In genomic region chr18:76803814-76804213, GRCh38 we compare ENCODE assay signal across 8 cellular contexts. TPM values are rescaled to one million over a fixed set of nuclear protein-coding genes. Genes with fewer than 3 reads are reported as not detected.
DNase-seq lines count a peak whose midpoint lies in the region; ATAC-seq lines count a peak whose summit lies in the region.

No MANE protein-coding gene starts in this region.

- no peak overlapping the region for H3K23ac ChIP-seq in mesendoderm (ENCODE audit: low read length)

- peak overlapping the region; percentile 20 for H3K4me3 Mint-ChIP-seq in activated CD4-positive, alpha-beta T cell treated with anti-CD3 and anti-CD28 coated beads, Interleukin-2, amount 10 ng/mL, durations not matched to agents 24 days and 14 days

- no peak overlapping the region for H2BK15ac ChIP-seq in mesendoderm (replicated peaks; ENCODE audit: low read depth)

- H3K36me3 Mint-ChIP-seq in activated CD4-positive, alpha-beta T cell treated with anti-CD3 and anti-CD28 coated beads, Interleukin-2, amount 10 ng/mL, durations not matched to agents 24 days and 14 days (ENCODE audit: low read depth): peaks cover 1% of the 10 kb centered on the region

- intact Hi-C loops in activated CD4-positive, alpha-beta T cell treated with anti-CD3 and anti-CD28 coated beads, Interleukin-2, amount 10 ng/mL, durations not matched to agents 24 days and 14 days (cut with micrococcal nuclease): loop anchor here (1.0 to 5.0 kb wide), 5 partner anchors 17 to 848 kb away; no protein-coding TSS in a partner anchor

- no peak overlapping the region for H3K56ac ChIP-seq in mesendoderm (ENCODE audit: low read length)

- no peak overlapping the region for H2BK120ac ChIP-seq in mesendoderm (ENCODE audit: low read depth, low read length)

- H2AK5ac ChIP-seq in mesendoderm (ENCODE audit: low read length): no peak overlapping the region

- no peaks in the 10 kb centered on the region for H3K36me3 ChIP-seq in mesendoderm (ENCODE audit: control insufficient read depth, insufficient read depth, low read length)

- no peaks in the 10 kb centered on the region for H3K27me3 ChIP-seq in mesendoderm (ENCODE audit: insufficient read depth, low read length, poor library complexity)

- no peak overlapping the region for H3K4me3 ChIP-seq in mesendoderm (ENCODE audit: low read length)

- peaks cover 14% of the 10 kb centered on the region for H3K27me3 Mint-ChIP-seq in activated CD4-positive, alpha-beta T cell treated with anti-CD3 and anti-CD28 coated beads, Interleukin-2, amount 10 ng/mL, durations not matched to agents 24 days and 14 days

- no CpG with 5 or more reads among the region's 11 CpGs for WGBS in mesendoderm (ENCODE audit: extremely low coverage, insufficient coverage, low lambda C conversion rate)

- H3K4me2 ChIP-seq in mesendoderm (ENCODE audit: low read length): no peak overlapping the region

- H3K9me3 Mint-ChIP-seq in activated CD4-positive, alpha-beta T cell treated with anti-CD3 and anti-CD28 coated beads, Interleukin-2, amount 10 ng/mL, durations not matched to agents 24 days and 14 days: no peaks in the 10 kb centered on the region

- ATAC-seq in GM18907 (IDR thresholded peaks at IDR 0.05; ENCODE audit: unreplicated experiment): peak; percentile 76
- ATAC-seq in HG03354 (IDR thresholded peaks at IDR 0.05; ENCODE audit: poor library complexity, severe bottlenecking, unreplicated experiment): peak; percentile 59

- no peak overlapping the region for H2BK5ac ChIP-seq in mesendoderm (ENCODE audit: low read length)

- no peaks in the 10 kb centered on the region for H3K4me1 ChIP-seq in mesendoderm (ENCODE audit: control insufficient read depth, low read depth, low read length)

- no peak overlapping the region for H3K4ac ChIP-seq in mesendoderm (ENCODE audit: low read depth, low read length)

- DNase-seq in Ammon's horn (ENCODE audit: low spot score) (peak; percentile 78), NCI-H526 treated with DMSO at 0.1 percent for 48 hours (lab: John Stamatoyannopoulos, UW) (peak; percentile 60), dedifferentiated amniotic fluid mesenchymal stem cell (ENCODE audit: extremely low spot score) (peak; percentile 37), mesendoderm (peak; percentile 81)
- peak; percentile 91 for DNase-seq in activated CD4-positive, alpha-beta T cell treated with anti-CD3 and anti-CD28 coated beads, Interleukin-2, amount 10 ng/mL, durations not matched to agents 24 days and 14 days
- peak; percentile 86 for DNase-seq in stimulated activated CD8-positive, alpha-beta memory T cell treated with anti-CD3 and anti-CD28 coated beads, Interleukin-4, amount 100 ng/mL, for 48 hours

- no peak overlapping the region for H3K18ac ChIP-seq in mesendoderm (ENCODE audit: low read length)

- no peaks in the 10 kb centered on the region for H3K79me1 ChIP-seq in mesendoderm (ENCODE audit: low read length)

- peak overlapping the region; percentile 27 for H3K27ac Mint-ChIP-seq in activated CD4-positive, alpha-beta T cell treated with anti-CD3 and anti-CD28 coated beads, Interleukin-2, amount 10 ng/mL, durations not matched to agents 24 days and 14 days

- H4K5ac ChIP-seq in mesendoderm (ENCODE audit: low read length): no peak overlapping the region

- no peak overlapping the region for H3K9ac ChIP-seq in mesendoderm (ENCODE audit: low read length)

- H3K27ac ChIP-seq in mesendoderm (ENCODE audit: low read depth, low read length): no peak overlapping the region

- H4K8ac ChIP-seq in mesendoderm (ENCODE audit: low read depth, low read length): no peak overlapping the region

- H3K79me2 ChIP-seq in mesendoderm (ENCODE audit: control insufficient read depth, insufficient read depth, low read length): no peaks in the 10 kb centered on the region

- peaks cover 7% of the 10 kb centered on the region for H3K4me1 Mint-ChIP-seq in activated CD4-positive, alpha-beta T cell treated with anti-CD3 and anti-CD28 coated beads, Interleukin-2, amount 10 ng/mL, durations not matched to agents 24 days and 14 days

RNA-seq across cellular contexts. Expression of gene ZNF236, which starts 18.5 kb away (rescaled TPM):
- total RNA-seq in activated CD4-positive, alpha-beta T cell treated with anti-CD3 and anti-CD28 coated beads, Interleukin-2, amount 10 ng/mL, durations not matched to agents 24 days and 14 days: 17.5 and 22.0 TPM in 2 replicates
- polyA plus RNA-seq in mesendoderm (2013, experiment 1 of 2): 5.8 TPM
- polyA plus RNA-seq in mesendoderm (2013, experiment 2 of 2): 5.4 TPM

Comparison
In these comparisons a context has a peak if more than half of its experiments do, and no peak if none do; other contexts are left out.
1. DNase-seq: peak in every context shown above with its lines; median percentile 91 in activated CD4-positive, alpha-beta T cell treated with anti-CD3 and anti-CD28 coated beads, Interleukin-2, amount 10 ng/mL, durations not matched to agents 24 days and 14 days; 86 in stimulated activated CD8-positive, alpha-beta memory T cell treated with anti-CD3 and anti-CD28 coated beads, Interleukin-4, amount 100 ng/mL, for 48 hours; 81 in mesendoderm; 78 in Ammon's horn; 60 in NCI-H526 treated with DMSO at 0.1 percent for 48 hours; 37 in dedifferentiated amniotic fluid mesenchymal stem cell.